Comparison of ENCODE assay signal across 9 cellular contexts in genomic region chr9:6184749-6185645, GRCh38. TPM values are rescaled to one million over a fixed set of nuclear protein-coding genes. Genes with fewer than 3 reads are reported as not detected.
DNase-seq lines count a peak whose midpoint lies in the region; ATAC-seq lines count a peak whose summit lies in the region.
"Had no signal": no experiment of that assay in that cellular context is flagged by ENCODE, and none has a peak within 500 bp of the region (broad histone marks: within the 10 kb centered on the region; RNA-seq: fewer than 3 reads in every experiment).

No MANE protein-coding gene starts in this region.

- no peaks in the 10 kb centered on the region for H3K27me3 ChIP-seq in right cardiac atrium (ENCODE audit: control insufficient read depth, insufficient read depth)
- H3K27me3 ChIP-seq: neutrophil had no signal

- ATAC-seq in GM18498 (IDR thresholded peaks at IDR 0.05; ENCODE audit: unreplicated experiment) (peak; percentile 97), GM21526 (IDR thresholded peaks at IDR 0.05; ENCODE audit: low FRiP score, unreplicated experiment) (peak; percentile 97), HG03432 (IDR thresholded peaks at IDR 0.05; ENCODE audit: unreplicated experiment) (peak; percentile 97), right cardiac atrium (peak; percentile 65 to 70)

- H3K4me3 ChIP-seq in right cardiac atrium (ENCODE audit: low read length): no peak overlapping the region

- peak; percentile 42 to 55 (median 44) for DNase-seq in right cardiac atrium
- DNase-seq in UCSD-AML1 (lab: John Stamatoyannopoulos, UW; ENCODE audit: unreplicated experiment): no peak
- no peak for DNase-seq in iPS-NIHi7 (ENCODE audit: extremely low spot score)
- no peak for DNase-seq in cerebellar nuclear complex (lab: John Stamatoyannopoulos, UW)
- no peak for DNase-seq in stimulated activated naive CD4-positive, alpha-beta T cell treated with Interleukin-2 at 50 U/mL for 16 hours (lab: John Stamatoyannopoulos, UW)

- H3K27ac ChIP-seq in right cardiac atrium (ENCODE audit: low read length): no peak overlapping the region
- H3K27ac ChIP-seq: neutrophil had no signal

- H3K9me3 ChIP-seq in right cardiac atrium (ENCODE audit: control insufficient read depth, low read length): no peaks in the 10 kb centered on the region
- H3K9me3 ChIP-seq: neutrophil had no signal

- intact Hi-C loops in right cardiac atrium (cut with DNase I): no loop called here

- peaks cover 4% of the 10 kb centered on the region for H3K4me1 ChIP-seq in right cardiac atrium (ENCODE audit: control insufficient read depth, insufficient read depth, low read length)

- WGBS in right cardiac atrium: 45% methylated on average over 5 of the region's 5 CpGs

RNA-seq across cellular contexts. Expression of gene IL33, which starts 30.6 kb away (rescaled TPM):
- total RNA-seq in right cardiac atrium: 10 to 100 TPM; 45.2 to 79.1 (median 57.0) TPM
- polyA plus RNA-seq in right cardiac atrium: 42.0 TPM

Comparison
In these comparisons a context has a peak if more than half of its experiments do, and no peak if none do; other contexts are left out.
1. DNase-seq: peak in right cardiac atrium (3 of 3); none in UCSD-AML1 (single experiment), iPS-NIHi7 (single experiment), cerebellar nuclear complex (0 of 2) and stimulated activated naive CD4-positive, alpha-beta T cell treated with Interleukin-2 at 50 U/mL for 16 hours (single experiment).
2. Peak in every context shown above with its lines, with median percentiles within 50 percentile points of each other: ATAC-seq.